In genomic region chr1:2199042-2199810, GRCh38 we compare ENCODE assay signal across 1 cellular context.
TF ChIP-seq lines count a peak whose summit lies in the region.

No MANE protein-coding gene starts in this region.

TF ChIP-seq in H1, 55 proteins besides CTCF, POLR2A, EP300 and RAD21 (continued from another document):
- TF ChIP-seq CHD7 (IDR thresholded peaks at IDR 0.05; ENCODE audit: insufficient replicate concordance, low read length), result no peak
- no peak for TF ChIP-seq TAF7 (optimal IDR thresholded peaks at IDR 0.05; ENCODE audit: borderline replicate concordance, low read depth, low read length)
- no peak for TF ChIP-seq SIX5 (IDR thresholded peaks at IDR 0.05; ENCODE audit: low read depth, low read length)
- peak; percentile 54; the same call in 1 of the 2 replicates for TF ChIP-seq TAF1 (IDR thresholded peaks at IDR 0.05; ENCODE audit: low read depth, low read length)
- TF ChIP-seq HDAC6 (IDR thresholded peaks at IDR 0.05; ENCODE audit: low read depth, low read length), result no peak
- no peak for TF ChIP-seq FOSL1 (IDR thresholded peaks at IDR 0.05; ENCODE audit: insufficient read depth, low read depth, low read length)
- TF ChIP-seq ZNF274 (IDR thresholded peaks at IDR 0.05; ENCODE audit: borderline replicate concordance, extremely low read depth, low read length), result no peak
- TF ChIP-seq PHF8 (conservative IDR thresholded peaks at IDR 0.05; ENCODE audit: low read depth, low read length), result no peak
- TF ChIP-seq POLR2AphosphoS5 (IDR thresholded peaks at IDR 0.05; ENCODE audit: low read depth, low read length), result no peak
- no peak for TF ChIP-seq USF2 (IDR thresholded peaks at IDR 0.05; ENCODE audit: low read length)
- TF ChIP-seq SIN3A (conservative IDR thresholded peaks at IDR 0.05 in 1 of 2, IDR thresholded peaks at IDR 0.05 in 1 of 2; ENCODE audit: low read depth in 1 of 2, low read length in 2 of 2), result no peak
- no peak for TF ChIP-seq RXRA (IDR thresholded peaks at IDR 0.05; ENCODE audit: insufficient read depth, low read depth, low read length)
- no peak for TF ChIP-seq ASH2L (IDR thresholded peaks at IDR 0.05; ENCODE audit: low read length)
- no peak for TF ChIP-seq NANOG (IDR thresholded peaks at IDR 0.05; ENCODE audit: insufficient read depth, low read depth, low read length, poor library complexity, severe bottlenecking)
- no peak for TF ChIP-seq BRCA1 (IDR thresholded peaks at IDR 0.05; ENCODE audit: low read depth, low read length)
- no peak for TF ChIP-seq HDAC2 (IDR thresholded peaks at IDR 0.05; ENCODE audit: borderline replicate concordance in 1 of 2, low read depth in 2 of 2, low read length in 2 of 2)
- no peak for TF ChIP-seq CTBP2 (IDR thresholded peaks at IDR 0.05; ENCODE audit: borderline replicate concordance, insufficient read depth, insufficient read length, low read length)
- no peak for TF ChIP-seq EGR1 (IDR thresholded peaks at IDR 0.05; ENCODE audit: borderline replicate concordance, low read depth, low read length)
- TF ChIP-seq POU5F1 (IDR thresholded peaks at IDR 0.05; ENCODE audit: low read depth, low read length), result no peak
- TF ChIP-seq NRF1 (IDR thresholded peaks at IDR 0.05; ENCODE audit: low read depth, low read length), result no peak
- peak; percentile 35; the same call in 1 of the 2 replicates for TF ChIP-seq E2F6 (IDR thresholded peaks at IDR 0.05)
- no peak for TF ChIP-seq JUN (IDR thresholded peaks at IDR 0.05; ENCODE audit: low read depth, low read length)
- no peak for TF ChIP-seq SUZ12 (IDR thresholded peaks at IDR 0.05; ENCODE audit: low read length)
- no peak for TF ChIP-seq CEBPB (IDR thresholded peaks at IDR 0.05; ENCODE audit: low read depth, low read length)
- no peak for TF ChIP-seq KDM5A (IDR thresholded peaks at IDR 0.05; ENCODE audit: low read length)
- no peak for TF ChIP-seq RNF2 (IDR thresholded peaks at IDR 0.05; ENCODE audit: borderline replicate concordance, low read depth, low read length, missing control alignments, poor library complexity, severe bottlenecking)
- TF ChIP-seq YY1 (IDR thresholded peaks at IDR 0.05; ENCODE audit: low read depth, low read length), result no peak
